3 cellular contexts compared by ENCODE assay signal in the genomic region with DNA sequence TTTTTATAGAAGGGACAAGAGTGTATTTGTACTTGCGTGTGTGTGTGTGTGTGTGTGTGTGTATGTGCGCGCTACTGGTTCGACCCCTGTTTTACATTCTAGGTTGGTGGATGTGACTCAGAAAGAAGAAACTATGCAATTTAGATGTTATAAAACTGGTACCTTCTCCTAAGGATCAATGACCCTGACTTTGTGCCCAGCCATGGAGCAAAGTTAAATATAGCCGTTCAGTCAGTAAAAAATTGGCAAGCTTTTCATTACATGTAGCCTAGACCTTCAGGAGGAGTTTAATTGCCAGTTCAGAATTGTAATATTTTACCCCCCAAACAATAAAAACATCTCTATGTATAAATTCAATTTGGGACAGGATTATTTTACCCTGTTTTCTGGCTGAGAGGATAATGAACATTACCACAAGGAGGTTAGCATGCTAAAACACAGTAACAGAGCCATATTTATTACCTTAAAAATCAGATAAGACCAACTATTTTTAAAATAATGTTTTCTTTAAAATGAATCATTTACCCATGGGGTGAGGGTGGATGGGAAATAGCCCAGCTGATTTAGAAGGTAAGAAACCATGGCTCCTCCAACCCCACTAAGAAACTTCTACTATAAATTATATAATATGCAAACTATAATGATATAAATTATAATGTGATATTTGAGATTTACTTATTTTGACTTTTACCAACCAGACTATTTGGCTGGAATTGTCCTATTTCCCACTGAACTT.
TF ChIP-seq lines count a peak whose summit lies in the region.

No MANE protein-coding gene starts in this region.

TF ChIP-seq in liver, 16 proteins besides CTCF, POLR2A, EP300 and RAD21:
- TF ChIP-seq JUND (IDR thresholded peaks at IDR 0.05) (peak in 1 of 2 donors; percentile 43), SP1 (IDR thresholded peaks at IDR 0.05) (peak; percentile 73), HNF4A (conservative IDR thresholded peaks at IDR 0.05) (peak; percentile 87 to 89), YY1 (IDR thresholded peaks at IDR 0.05) (peak; percentile 35), NR2F2 (IDR thresholded peaks at IDR 0.05) (no peak), RXRA (IDR thresholded peaks at IDR 0.05) (peak; percentile 92 to 94), HNF4G (IDR thresholded peaks at IDR 0.05) (peak; percentile 81)
- TF ChIP-seq, protein P1, sequence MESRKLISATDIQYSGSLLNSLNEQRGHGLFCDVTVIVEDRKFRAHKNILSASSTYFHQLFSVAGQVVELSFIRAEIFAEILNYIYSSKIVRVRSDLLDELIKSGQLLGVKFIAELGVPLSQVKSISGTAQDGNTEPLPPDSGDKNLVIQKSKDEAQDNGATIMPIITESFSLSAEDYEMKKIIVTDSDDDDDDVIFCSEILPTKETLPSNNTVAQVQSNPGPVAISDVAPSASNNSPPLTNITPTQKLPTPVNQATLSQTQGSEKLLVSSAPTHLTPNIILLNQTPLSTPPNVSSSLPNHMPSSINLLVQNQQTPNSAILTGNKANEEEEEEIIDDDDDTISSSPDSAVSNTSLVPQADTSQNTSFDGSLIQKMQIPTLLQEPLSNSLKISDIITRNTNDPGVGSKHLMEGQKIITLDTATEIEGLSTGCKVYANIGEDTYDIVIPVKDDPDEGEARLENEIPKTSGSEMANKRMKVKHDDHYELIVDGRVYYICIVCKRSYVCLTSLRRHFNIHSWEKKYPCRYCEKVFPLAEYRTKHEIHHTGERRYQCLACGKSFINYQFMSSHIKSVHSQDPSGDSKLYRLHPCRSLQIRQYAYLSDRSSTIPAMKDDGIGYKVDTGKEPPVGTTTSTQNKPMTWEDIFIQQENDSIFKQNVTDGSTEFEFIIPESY (IDR thresholded peaks at IDR 0.05) = no peak

TF ChIP-seq in HepG2, 621 proteins besides CTCF, POLR2A, EP300 and RAD21:
- TF ChIP-seq ZNF75D (CRISPR knock-in tag; IDR thresholded peaks at IDR 0.05; ENCODE audit: borderline replicate concordance) = no peak
- TF ChIP-seq ELF4 (CRISPR knock-in tag; IDR thresholded peaks at IDR 0.05; ENCODE audit: borderline replicate concordance) = no peak
- TF ChIP-seq ZNF816 (CRISPR knock-in tag; IDR thresholded peaks at IDR 0.05; ENCODE audit: borderline replicate concordance) = no peak
- TF ChIP-seq, protein P2, sequence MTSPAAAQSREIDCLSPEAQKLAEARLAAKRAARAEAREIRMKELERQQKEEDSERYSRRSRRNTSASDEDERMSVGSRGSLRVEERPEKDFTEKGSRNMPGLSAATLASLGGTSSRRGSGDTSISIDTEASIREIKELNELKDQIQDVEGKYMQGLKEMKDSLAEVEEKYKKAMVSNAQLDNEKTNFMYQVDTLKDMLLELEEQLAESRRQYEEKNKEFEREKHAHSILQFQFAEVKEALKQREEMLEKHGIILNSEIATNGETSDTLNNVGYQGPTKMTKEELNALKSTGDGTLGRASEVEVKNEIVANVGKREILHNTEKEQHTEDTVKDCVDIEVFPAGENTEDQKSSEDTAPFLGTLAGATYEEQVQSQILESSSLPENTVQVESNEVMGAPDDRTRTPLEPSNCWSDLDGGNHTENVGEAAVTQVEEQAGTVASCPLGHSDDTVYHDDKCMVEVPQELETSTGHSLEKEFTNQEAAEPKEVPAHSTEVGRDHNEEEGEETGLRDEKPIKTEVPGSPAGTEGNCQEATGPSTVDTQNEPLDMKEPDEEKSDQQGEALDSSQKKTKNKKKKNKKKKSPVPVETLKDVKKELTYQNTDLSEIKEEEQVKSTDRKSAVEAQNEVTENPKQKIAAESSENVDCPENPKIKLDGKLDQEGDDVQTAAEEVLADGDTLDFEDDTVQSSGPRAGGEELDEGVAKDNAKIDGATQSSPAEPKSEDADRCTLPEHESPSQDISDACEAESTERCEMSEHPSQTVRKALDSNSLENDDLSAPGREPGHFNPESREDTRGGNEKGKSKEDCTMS (CRISPR knock-in tag; conservative IDR thresholded peaks at IDR 0.05) = no peak
- TF ChIP-seq, protein P3, sequence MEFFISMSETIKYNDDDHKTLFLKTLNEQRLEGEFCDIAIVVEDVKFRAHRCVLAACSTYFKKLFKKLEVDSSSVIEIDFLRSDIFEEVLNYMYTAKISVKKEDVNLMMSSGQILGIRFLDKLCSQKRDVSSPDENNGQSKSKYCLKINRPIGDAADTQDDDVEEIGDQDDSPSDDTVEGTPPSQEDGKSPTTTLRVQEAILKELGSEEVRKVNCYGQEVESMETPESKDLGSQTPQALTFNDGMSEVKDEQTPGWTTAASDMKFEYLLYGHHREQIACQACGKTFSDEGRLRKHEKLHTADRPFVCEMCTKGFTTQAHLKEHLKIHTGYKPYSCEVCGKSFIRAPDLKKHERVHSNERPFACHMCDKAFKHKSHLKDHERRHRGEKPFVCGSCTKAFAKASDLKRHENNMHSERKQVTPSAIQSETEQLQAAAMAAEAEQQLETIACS (CRISPR knock-in tag; IDR thresholded peaks at IDR 0.05) = no peak
- TF ChIP-seq ZNF256 (CRISPR knock-in tag; conservative IDR thresholded peaks at IDR 0.05) = no peak

TF ChIP-seq in K562, 482 proteins besides CTCF, POLR2A, EP300 and RAD21:
- TF ChIP-seq NBN (IDR thresholded peaks at IDR 0.05; ENCODE audit: low read depth) (no peak), ZBTB8A (IDR thresholded peaks at IDR 0.05; ENCODE audit: partially characterized antibody) (no peak), HMG20A (CRISPR knock-in tag; conservative IDR thresholded peaks at IDR 0.05) (no peak), ARNT (IDR thresholded peaks at IDR 0.05) (no peak), SIN3B (IDR thresholded peaks at IDR 0.05; ENCODE audit: low read depth) (no peak), NFE2L1 (tag; IDR thresholded peaks at IDR 0.05; ENCODE audit: borderline replicate concordance, low read depth) (no peak), TCF3 (CRISPR knock-in tag; IDR thresholded peaks at IDR 0.05) (no peak), RBBP5 (IDR thresholded peaks at IDR 0.05; ENCODE audit: borderline replicate concordance, insufficient read depth, low read length, poor library complexity, severe bottlenecking) (no peak)
- TF ChIP-seq, protein P4, sequence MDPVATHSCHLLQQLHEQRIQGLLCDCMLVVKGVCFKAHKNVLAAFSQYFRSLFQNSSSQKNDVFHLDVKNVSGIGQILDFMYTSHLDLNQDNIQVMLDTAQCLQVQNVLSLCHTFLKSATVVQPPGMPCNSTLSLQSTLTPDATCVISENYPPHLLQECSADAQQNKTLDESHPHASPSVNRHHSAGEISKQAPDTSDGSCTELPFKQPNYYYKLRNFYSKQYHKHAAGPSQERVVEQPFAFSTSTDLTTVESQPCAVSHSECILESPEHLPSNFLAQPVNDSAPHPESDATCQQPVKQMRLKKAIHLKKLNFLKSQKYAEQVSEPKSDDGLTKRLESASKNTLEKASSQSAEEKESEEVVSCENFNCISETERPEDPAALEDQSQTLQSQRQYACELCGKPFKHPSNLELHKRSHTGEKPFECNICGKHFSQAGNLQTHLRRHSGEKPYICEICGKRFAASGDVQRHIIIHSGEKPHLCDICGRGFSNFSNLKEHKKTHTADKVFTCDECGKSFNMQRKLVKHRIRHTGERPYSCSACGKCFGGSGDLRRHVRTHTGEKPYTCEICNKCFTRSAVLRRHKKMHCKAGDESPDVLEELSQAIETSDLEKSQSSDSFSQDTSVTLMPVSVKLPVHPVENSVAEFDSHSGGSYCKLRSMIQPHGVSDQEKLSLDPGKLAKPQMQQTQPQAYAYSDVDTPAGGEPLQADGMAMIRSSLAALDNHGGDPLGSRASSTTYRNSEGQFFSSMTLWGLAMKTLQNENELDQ (CRISPR knock-in tag; IDR thresholded peaks at IDR 0.05; ENCODE audit: borderline replicate concordance) = no peak
- TF ChIP-seq, protein P5, sequence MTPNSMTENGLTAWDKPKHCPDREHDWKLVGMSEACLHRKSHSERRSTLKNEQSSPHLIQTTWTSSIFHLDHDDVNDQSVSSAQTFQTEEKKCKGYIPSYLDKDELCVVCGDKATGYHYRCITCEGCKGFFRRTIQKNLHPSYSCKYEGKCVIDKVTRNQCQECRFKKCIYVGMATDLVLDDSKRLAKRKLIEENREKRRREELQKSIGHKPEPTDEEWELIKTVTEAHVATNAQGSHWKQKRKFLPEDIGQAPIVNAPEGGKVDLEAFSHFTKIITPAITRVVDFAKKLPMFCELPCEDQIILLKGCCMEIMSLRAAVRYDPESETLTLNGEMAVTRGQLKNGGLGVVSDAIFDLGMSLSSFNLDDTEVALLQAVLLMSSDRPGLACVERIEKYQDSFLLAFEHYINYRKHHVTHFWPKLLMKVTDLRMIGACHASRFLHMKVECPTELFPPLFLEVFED (CRISPR knock-in tag; conservative IDR thresholded peaks at IDR 0.05) = no peak
